Comparison of ENCODE assay signal across 12 cellular contexts in the genomic region with DNA sequence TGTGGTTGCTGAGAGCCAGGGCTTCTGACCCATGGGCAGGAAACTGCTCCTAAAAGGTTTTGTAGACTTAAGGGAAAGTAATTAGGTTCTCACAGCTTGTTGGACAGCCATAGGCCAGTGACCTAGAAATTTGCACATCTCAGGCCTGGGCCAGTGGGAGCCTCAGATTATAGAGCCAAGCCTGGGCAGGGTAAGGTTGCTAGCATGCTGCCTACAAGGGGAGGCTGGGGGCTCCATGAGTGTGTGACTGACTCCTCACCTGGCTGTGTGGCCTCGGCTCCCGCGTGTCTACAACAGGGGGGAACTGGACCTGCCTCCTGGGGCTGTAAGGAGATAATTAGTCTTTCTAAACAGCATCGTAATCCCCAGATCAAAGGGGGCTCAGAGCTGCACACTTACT.
DNase-seq lines count a peak whose midpoint lies in the region; ATAC-seq and TF ChIP-seq lines count a peak whose summit lies in the region.
"Had no signal": no experiment of that assay in that cellular context is flagged by ENCODE, and none has a peak within 500 bp of the region (broad histone marks: within the 10 kb centered on the region; RNA-seq: fewer than 3 reads in every experiment).

No MANE protein-coding gene starts in this region.

- POLR2A ChIA-PET in RWPE1 (lab: Yijun Ruan, JAX; ENCODE audit: low non-redundant PET), result no interaction called here

- ATAC-seq in GM21576 (IDR thresholded peaks at IDR 0.05; ENCODE audit: unreplicated experiment) (no peak), HG02623 (IDR thresholded peaks at IDR 0.05; ENCODE audit: unreplicated experiment) (no peak)

- H3K4me3 ChIP-seq in spleen, result peak overlapping the region in 2 of 8 donors; percentile 11 to 81

- peak overlapping the region; percentile 26 for H3K4me3 Mint-ChIP-seq in T-helper 2 cell treated with Interferon-gamma antibody and Interleukin-4, amounts not matched to agents 5 μg/mL and 100 μg/mL, for 36 hours
- H3K4me3 Mint-ChIP-seq in glutamatergic neuron (ENCODE audit: unreplicated experiment), result peak overlapping the region; percentile 71

- H3K9me3 Mint-ChIP-seq in T-helper 2 cell treated with Interferon-gamma antibody and Interleukin-4, amounts not matched to agents 5 μg/mL and 100 μg/mL, for 36 hours, result no peaks in the 10 kb centered on the region
- peaks cover 1% of the 10 kb centered on the region for H3K9me3 Mint-ChIP-seq in glutamatergic neuron (ENCODE audit: unreplicated experiment)

- CTCF ChIA-PET in RWPE1 (lab: Yijun Ruan, JAX), result no interaction called here

- no peaks in the 10 kb centered on the region for H3K36me3 Mint-ChIP-seq in T-helper 2 cell treated with Interferon-gamma antibody and Interleukin-4, amounts not matched to agents 5 μg/mL and 100 μg/mL, for 36 hours (ENCODE audit: low read depth)
- no peaks in the 10 kb centered on the region for H3K36me3 Mint-ChIP-seq in glutamatergic neuron (ENCODE audit: unreplicated experiment)

- peaks cover 0 to 56% (median 29%) of the 10 kb centered on the region in 6 donors for H3K4me1 ChIP-seq in spleen

- intact Hi-C loops in spleen (cut with DNase I; ENCODE audit: low total_unique reads), result loop anchor here (10.0 kb wide), 1 partner anchor 102 kb away; no protein-coding TSS in a partner anchor

- peaks cover 0 to 67% (median 13%) of the 10 kb centered on the region in 7 donors for H3K27me3 ChIP-seq in spleen (replicated peaks in 1 of 7)

- TF ChIP-seq POLR2A in spleen (IDR thresholded peaks at IDR 0.05), result no peak

- 47 to 89% (median 76%) methylated on average over 3 to 4 of the region's 4 CpGs for WGBS in spleen, 5 donors

- TF ChIP-seq CTCF in RWPE1 (conservative IDR thresholded peaks at IDR 0.05; ENCODE audit: low read depth) (no peak), glutamatergic neuron (IDR thresholded peaks at IDR 0.05; ENCODE audit: partially characterized antibody, unreplicated experiment) (no peak), spleen (IDR thresholded peaks at IDR 0.05 in 8 of 11, conservative IDR thresholded peaks at IDR 0.05 in 3 of 11) (no peak)

- 0 out of 2 replicates have a peak overlapping the region, but pooled peaks have one; percentile 12 for H3K27ac ChIP-seq in RWPE1
- H3K27ac ChIP-seq in spleen, result peak overlapping the region in 5 of 8 donors; percentile 65 to 92 (median 90)
- H3K27ac ChIP-seq: left lung had no signal

- H3K27me3 Mint-ChIP-seq in T-helper 2 cell treated with Interferon-gamma antibody and Interleukin-4, amounts not matched to agents 5 μg/mL and 100 μg/mL, for 36 hours (ENCODE audit: low read depth), result peaks cover 52% of the 10 kb centered on the region
- H3K27me3 Mint-ChIP-seq in glutamatergic neuron (ENCODE audit: unreplicated experiment), result peaks cover 13% of the 10 kb centered on the region

- no peak overlapping the region for H3K27ac Mint-ChIP-seq in T-helper 2 cell treated with Interferon-gamma antibody and Interleukin-4, amounts not matched to agents 5 μg/mL and 100 μg/mL, for 36 hours
- no peak overlapping the region for H3K27ac Mint-ChIP-seq in glutamatergic neuron (ENCODE audit: unreplicated experiment)

- H3K36me3 ChIP-seq in spleen, result no peaks in the 10 kb centered on the region
- H3K36me3 ChIP-seq: left lung had no signal

- DNase-seq in T-helper 2 cell treated with Interferon-gamma antibody and Interleukin-4, amounts not matched to agents 5 μg/mL and 100 μg/mL, for 36 hours (ENCODE audit: low spot score), result no peak
- DNase-seq in T-helper 2 cell (no peak), RWPE1 (ENCODE audit: low spot score) (no peak), glutamatergic neuron (no peak), spleen (no peak)
- no peak for DNase-seq in stimulated activated naive CD4-positive, alpha-beta T cell (lab: John Stamatoyannopoulos, UW)
- DNase-seq: hippocampal formation; left lung; SIG-M5; stimulated activated naive CD8-positive, alpha-beta T cell treated with anti-CD3 and anti-CD28 coated beads, Interleukin-15, Interleukin-2, amounts not matched to agents 100 U/mL and 50 U/mL, for 24 hours had no signal

- peaks cover 4% of the 10 kb centered on the region for H3K4me1 Mint-ChIP-seq in T-helper 2 cell treated with Interferon-gamma antibody and Interleukin-4, amounts not matched to agents 5 μg/mL and 100 μg/mL, for 36 hours (ENCODE audit: low read depth)
- peaks cover 11% of the 10 kb centered on the region for H3K4me1 Mint-ChIP-seq in glutamatergic neuron (ENCODE audit: low read depth, unreplicated experiment)

- no peaks in the 10 kb centered on the region for H3K9me3 ChIP-seq in spleen
- H3K9me3 ChIP-seq: left lung had no signal
